In the genomic region with DNA sequence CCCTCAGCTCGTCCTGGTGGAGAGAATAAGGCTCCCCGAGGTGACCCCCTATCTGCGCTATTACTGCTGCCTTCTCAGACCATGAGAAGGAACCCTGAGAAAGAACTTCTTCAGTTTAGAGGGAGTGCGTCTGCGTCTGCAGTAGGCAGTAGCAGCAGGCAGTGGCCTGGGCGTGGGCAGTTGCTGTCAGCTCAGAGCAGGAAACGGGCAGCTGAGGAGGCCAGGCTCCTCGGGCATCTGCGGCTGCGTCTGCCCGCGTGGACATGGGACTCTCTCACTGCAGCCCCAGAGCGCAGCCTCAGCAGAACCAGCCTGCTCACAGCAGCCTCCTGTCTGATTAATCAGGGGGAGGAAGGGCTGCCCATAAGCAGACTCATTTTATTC, we compare ENCODE assay signal across 16 cellular contexts. TPM values are rescaled to one million over a fixed set of nuclear protein-coding genes. Genes with fewer than 3 reads are reported as not detected.
DNase-seq lines count a peak whose midpoint lies in the region; ATAC-seq and TF ChIP-seq lines count a peak whose summit lies in the region.
"Had no signal": no experiment of that assay in that cellular context is flagged by ENCODE, and none has a peak within 500 bp of the region (broad histone marks: within the 10 kb centered on the region; RNA-seq: fewer than 3 reads in every experiment).

No MANE protein-coding gene starts in this region.

- no peak for ATAC-seq in activated T-cell treated with anti-CD3 and anti-CD28 coated beads, Interleukin-2, amount 50 U/mL, for 4 hours
- ATAC-seq: stimulated activated memory B cell treated with anti-CD40 and anti-IgM and Interleukin-4, amounts not matched to agents 10 μg/mL and 1 μg/mL and 100 μg/mL, for 72 hours had no signal

- peaks cover 24% of the 10 kb centered on the region for H3K27me3 Mint-ChIP-seq in activated T-cell treated with anti-CD3 and anti-CD28 coated beads, Interleukin-2, amount 50 U/mL, for 4 hours (ENCODE audit: low read depth)
- peaks cover 18% of the 10 kb centered on the region for H3K27me3 Mint-ChIP-seq in chondrocyte (ENCODE audit: low read depth)
- H3K27me3 Mint-ChIP-seq: activated naive CD8-positive, alpha-beta T cell had no signal

- H3K36me3 Mint-ChIP-seq in activated T-cell treated with anti-CD3 and anti-CD28 coated beads, Interleukin-2, amount 50 U/mL, for 4 hours (ENCODE audit: insufficient read depth): no peaks in the 10 kb centered on the region
- no peaks in the 10 kb centered on the region for H3K36me3 Mint-ChIP-seq in chondrocyte (ENCODE audit: low read depth)
- H3K36me3 Mint-ChIP-seq: activated naive CD8-positive, alpha-beta T cell; stimulated activated memory B cell treated with anti-CD40 and anti-IgM and Interleukin-4, amounts not matched to agents 10 μg/mL and 1 μg/mL and 100 μg/mL, for 72 hours had no signal

- no peaks in the 10 kb centered on the region for H3K9me3 Mint-ChIP-seq in activated T-cell treated with anti-CD3 and anti-CD28 coated beads, Interleukin-2, amount 50 U/mL, for 4 hours
- no peaks in the 10 kb centered on the region for H3K9me3 Mint-ChIP-seq in chondrocyte (ENCODE audit: low read depth)
- H3K9me3 Mint-ChIP-seq: stimulated activated memory B cell treated with anti-CD40 and anti-IgM and Interleukin-4, amounts not matched to agents 10 μg/mL and 1 μg/mL and 100 μg/mL, for 72 hours had no signal

- no peak overlapping the region for H3K4me3 Mint-ChIP-seq in activated T-cell treated with anti-CD3 and anti-CD28 coated beads, Interleukin-2, amount 50 U/mL, for 4 hours
- no peak overlapping the region for H3K4me3 Mint-ChIP-seq in chondrocyte (ENCODE audit: unreplicated experiment)
- H3K4me3 Mint-ChIP-seq: activated naive CD8-positive, alpha-beta T cell; stimulated activated memory B cell treated with anti-CD40 and anti-IgM and Interleukin-4, amounts not matched to agents 10 μg/mL and 1 μg/mL and 100 μg/mL, for 72 hours had no signal

- no peaks in the 10 kb centered on the region for H3K4me1 Mint-ChIP-seq in activated T-cell treated with anti-CD3 and anti-CD28 coated beads, Interleukin-2, amount 50 U/mL, for 4 hours (ENCODE audit: low read depth)
- H3K4me1 Mint-ChIP-seq in chondrocyte (ENCODE audit: low read depth): peaks cover 11% of the 10 kb centered on the region
- H3K4me1 Mint-ChIP-seq: stimulated activated memory B cell treated with anti-CD40 and anti-IgM and Interleukin-4, amounts not matched to agents 10 μg/mL and 1 μg/mL and 100 μg/mL, for 72 hours had no signal

- in situ Hi-C loops in GM13977 (cut with MboI; ENCODE audit: low pct_unique_long_range_greater_than_20kb, low sequenced_read_pairs, unreplicated experiment): no loop called here

- peak; percentile 2 for DNase-seq in activated T-cell treated with anti-CD3 and anti-CD28 coated beads, Interleukin-2, amount 50 U/mL, for 4 hours
- DNase-seq in activated T-cell treated with anti-CD3 and anti-CD28 coated beads, Interleukin-2, amount 50 U/mL, for 48 hours: no peak
- DNase-seq in chondrocyte (ENCODE audit: low spot score) (peak; percentile 81), middle frontal gyrus (ENCODE audit: extremely low spot score, low spot score) (peak; percentile 5), superior temporal gyrus (ENCODE audit: extremely low spot score) (peak; percentile 17), GM13977 (ENCODE audit: low spot score) (no peak), AML-193 (lab: John Stamatoyannopoulos, UW) (no peak)
- no peak for DNase-seq in activated CD8-positive, alpha-beta memory T cell treated with anti-CD3 and anti-CD28 coated beads, Interleukin-2, amount 50 U/mL, for 4 hours
- DNase-seq: effector CD4-positive, alpha-beta T cell; GDM1; hypothalamus; NCI-H2107 had no signal

- H3K27ac Mint-ChIP-seq in chondrocyte (ENCODE audit: unreplicated experiment): no peak overlapping the region
- H3K27ac Mint-ChIP-seq: activated naive CD8-positive, alpha-beta T cell; stimulated activated memory B cell treated with anti-CD40 and anti-IgM and Interleukin-4, amounts not matched to agents 10 μg/mL and 1 μg/mL and 100 μg/mL, for 72 hours had no signal

- no peak for TF ChIP-seq CTCF in chondrocyte (IDR thresholded peaks at IDR 0.05)
- TF ChIP-seq CTCF in GM13977 (IDR thresholded peaks at IDR 0.05; ENCODE audit: extremely low read depth, insufficient read depth, missing control alignments): no peak

RNA-seq across cellular contexts. Expression of gene FCN1, which starts 49.8 kb away (rescaled TPM):
- total RNA-seq in activated T-cell treated with anti-CD3 and anti-CD28 coated beads, Interleukin-2, amount 50 U/mL, for 4 hours: not detected
- total RNA-seq in chondrocyte: not detected in 3 replicates
- total RNA-seq: bronchial epithelial cell; T-helper 1 cell treated with Interleukin-12 subunit alpha and Interleukin-12 subunit beta and Interleukin-4 antibody, amounts not matched to agents 30 ng/mL and 1 ng/mL, for 36 hours had no signal

Comparison
In these comparisons a context has a peak if more than half of its experiments do, and no peak if none do; other contexts are left out.
1. DNase-seq: peak in activated T-cell treated with anti-CD3 and anti-CD28 coated beads, Interleukin-2, amount 50 U/mL, for 4 hours (single experiment), chondrocyte (single experiment), middle frontal gyrus (single experiment) and superior temporal gyrus (single experiment); none in activated T-cell treated with anti-CD3 and anti-CD28 coated beads, Interleukin-2, amount 50 U/mL, for 48 hours (0 of 2), activated CD8-positive, alpha-beta memory T cell treated with anti-CD3 and anti-CD28 coated beads, Interleukin-2, amount 50 U/mL, for 4 hours (single experiment), GM13977 (single experiment) and AML-193 (0 of 2).